ENCODE assay signal across 8 cellular contexts in the genomic region with DNA sequence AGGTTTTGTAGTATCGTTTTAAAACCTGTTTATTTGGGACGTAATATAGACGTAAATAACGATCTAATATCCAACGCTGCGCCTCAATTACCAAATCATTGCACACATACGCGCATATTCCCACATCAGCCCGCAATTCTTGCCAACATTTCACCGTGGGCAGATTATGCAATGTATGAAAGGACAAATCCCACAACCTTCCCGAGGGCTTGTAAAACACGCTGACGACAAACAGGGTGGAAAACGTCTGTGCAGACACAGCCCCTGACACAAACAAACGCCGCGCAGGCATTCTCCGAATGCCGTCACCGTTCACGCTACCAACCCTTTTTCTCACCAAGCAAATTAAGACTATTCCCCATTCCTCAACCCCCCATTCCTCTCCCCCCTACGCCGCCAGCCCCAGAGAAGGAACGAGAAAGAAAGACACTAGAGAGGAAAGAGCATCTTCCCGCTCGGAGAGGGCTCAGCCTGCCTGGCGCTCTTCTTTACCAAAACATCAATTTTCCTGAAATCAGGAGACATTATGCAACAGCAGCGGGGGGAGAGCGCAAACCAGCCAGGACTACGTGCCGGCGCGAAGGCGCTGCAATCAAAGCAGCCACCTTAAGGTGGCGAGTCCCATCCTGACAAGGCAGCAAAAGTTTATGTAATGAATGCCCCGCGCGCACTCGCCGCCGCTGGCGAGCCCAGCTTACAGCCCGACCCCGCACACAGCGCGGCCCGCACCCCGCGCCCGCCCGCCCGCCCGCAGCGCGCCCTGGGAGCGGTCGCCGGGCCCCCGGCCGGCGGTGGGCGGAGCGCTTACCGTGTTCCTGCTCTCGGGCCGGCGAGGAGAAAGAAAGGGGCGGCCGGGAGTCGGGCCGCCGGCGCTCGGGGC. TPM values are rescaled to one million over a fixed set of nuclear protein-coding genes. Genes with fewer than 3 reads are reported as not detected.
A peak's percentile ranks its signal among the peaks of the same experiment; 100 is the strongest.
DNase-seq lines count a peak whose midpoint lies in the region; ATAC-seq and TF ChIP-seq lines count a peak whose summit lies in the region.

No MANE protein-coding gene starts in this region.

- ATAC-seq in CD8-positive, alpha-beta T cell = peak; percentile 51
- ATAC-seq in GM19397 (IDR thresholded peaks at IDR 0.05; ENCODE audit: unreplicated experiment) (peak; percentile 28), HG03469 (IDR thresholded peaks at IDR 0.05; ENCODE audit: unreplicated experiment) (peak; percentile 31), RWPE2 (ENCODE audit: low read depth) (peak; percentile 17; the same call in 2 of the 3 replicates), omental fat pad (ENCODE audit: low FRiP score) (peak; percentile 3)

- CTCF ChIA-PET in CD8-positive, alpha-beta T cell (lab: Charles Lee) = interaction anchor here (1.2 to 6.7 kb wide), 3 partner anchors 62 to 508 kb away, joined by 3 to 85 read pairs (median 9); partner anchors contain the start of gene AUH

- peaks cover 3% of the 10 kb centered on the region for H3K36me3 Mint-ChIP-seq in CD8-positive, alpha-beta T cell
- no peaks in the 10 kb centered on the region for H3K36me3 Mint-ChIP-seq in activated naive CD8-positive, alpha-beta T cell

- H3K27me3 ChIP-seq in CD8-positive, alpha-beta T cell (ENCODE audit: insufficient read depth, low read length) = peaks cover 15% of the 10 kb centered on the region
- H3K27me3 ChIP-seq in RWPE2 (ENCODE audit: insufficient read depth, poor library complexity, severe bottlenecking) (no peaks in the 10 kb centered on the region), vagina (no peaks in the 10 kb centered on the region)

- POLR2A ChIA-PET in CD8-positive, alpha-beta T cell (lab: Charles Lee) = interaction anchor here (0.6 to 2.5 kb wide), 2 partner anchors 17 to 62 kb away, joined by 3 to 19 read pairs; partner anchors contain the start of gene AUH

- H3K36me3 ChIP-seq in CD8-positive, alpha-beta T cell (ENCODE audit: insufficient read depth, low read length) = no peaks in the 10 kb centered on the region
- H3K36me3 ChIP-seq in RWPE2 (ENCODE audit: low read depth) (no peaks in the 10 kb centered on the region), vagina (no peaks in the 10 kb centered on the region)

- TF ChIP-seq POLR2A in vagina (IDR thresholded peaks at IDR 0.05) = peak in 1 of 2 donors; percentile 6

- no peak overlapping the region for H3K27ac ChIP-seq in CD8-positive, alpha-beta T cell (ENCODE audit: low read depth, low read length)
- peak overlapping the region; percentile 83 for H3K27ac ChIP-seq in RWPE2 (ENCODE audit: poor library complexity, severe bottlenecking)
- H3K27ac ChIP-seq in vagina = peak overlapping the region; percentile 97

- peak; percentile 21 to 72 (median 49) for DNase-seq in CD8-positive, alpha-beta T cell
- DNase-seq in RWPE2 (ENCODE audit: low spot score) (no peak), glomerular visceral epithelial cell (ENCODE audit: extremely low spot score) (peak; percentile 72), omental fat pad (ENCODE audit: low spot score) (peak; percentile 45), vagina (ENCODE audit: extremely low spot score in 2 of 2) (peak in 1 of 2 donors; percentile 67)

- TF ChIP-seq CTCF in CD8-positive, alpha-beta T cell (IDR thresholded peaks at IDR 0.05) = no peak
- TF ChIP-seq CTCF in RWPE2 (IDR thresholded peaks at IDR 0.05; ENCODE audit: poor library complexity, severe bottlenecking) = no peak
- no peak for TF ChIP-seq CTCF in omental fat pad (IDR thresholded peaks at IDR 0.05)
- TF ChIP-seq CTCF in vagina (IDR thresholded peaks at IDR 0.05) = no peak

- no peaks in the 10 kb centered on the region for H3K9me3 ChIP-seq in CD8-positive, alpha-beta T cell (ENCODE audit: low read length)
- no peaks in the 10 kb centered on the region for H3K9me3 ChIP-seq in RWPE2 (ENCODE audit: severe bottlenecking)
- no peaks in the 10 kb centered on the region for H3K9me3 ChIP-seq in vagina

- peak overlapping the region; percentile 94 for H3K4me3 Mint-ChIP-seq in CD8-positive, alpha-beta T cell
- H3K4me3 Mint-ChIP-seq in activated naive CD8-positive, alpha-beta T cell = peak overlapping the region; percentile 99

- H3K9me3 Mint-ChIP-seq in CD8-positive, alpha-beta T cell = no peaks in the 10 kb centered on the region
- no peaks in the 10 kb centered on the region for H3K9me3 Mint-ChIP-seq in activated naive CD8-positive, alpha-beta T cell (ENCODE audit: low read depth)

- H3K27me3 Mint-ChIP-seq in CD8-positive, alpha-beta T cell (ENCODE audit: low read depth) = peaks cover 27% of the 10 kb centered on the region
- peaks cover 11% of the 10 kb centered on the region for H3K27me3 Mint-ChIP-seq in activated naive CD8-positive, alpha-beta T cell

- peaks cover 44% of the 10 kb centered on the region for H3K4me1 Mint-ChIP-seq in CD8-positive, alpha-beta T cell (ENCODE audit: low read depth)
- peaks cover 64% of the 10 kb centered on the region for H3K4me1 Mint-ChIP-seq in activated naive CD8-positive, alpha-beta T cell (ENCODE audit: low read depth)

- H3K4me3 ChIP-seq in CD8-positive, alpha-beta T cell (ENCODE audit: low read depth, low read length) = peak overlapping the region; percentile 28
- H3K4me3 ChIP-seq in RWPE2 (ENCODE audit: severe bottlenecking) (peak overlapping the region; percentile 57), vagina (peak overlapping the region; percentile 62 to 72)

- H3K4me1 ChIP-seq in CD8-positive, alpha-beta T cell (ENCODE audit: insufficient read depth, low read length) = peaks cover 38% of the 10 kb centered on the region
- H3K4me1 ChIP-seq in RWPE2 (ENCODE audit: insufficient read depth, poor library complexity, severe bottlenecking) (peaks cover 24% of the 10 kb centered on the region), vagina (peaks cover 50% of the 10 kb centered on the region)

- peak overlapping the region; percentile 82 for H3K27ac Mint-ChIP-seq in CD8-positive, alpha-beta T cell
- peak overlapping the region; percentile 94 for H3K27ac Mint-ChIP-seq in activated naive CD8-positive, alpha-beta T cell

- intact Hi-C loops in CD8-positive, alpha-beta T cell (cut with DNase I, micrococcal nuclease) = loop anchor here (1.0 to 10.0 kb wide), 10 partner anchors 62 to 1818 kb away; partner anchors contain the start of genes AUH (in 2 of the 2), SPTLC1 (in 2 of the 2) and GADD45G (in 1 of the 2)
- intact Hi-C loops in vagina (cut with DNase I) = loop anchor here (5.0 kb wide), 1 partner anchor 121 kb away; no protein-coding TSS in a partner anchor

RNA-seq across cellular contexts. Expression of gene NFIL3, which starts 0.6 kb away (rescaled TPM):
- 10 to 100 TPM; 42.9 to 43.1 TPM for total RNA-seq in CD8-positive, alpha-beta T cell
- total RNA-seq in omental fat pad = 100 to 1,000 TPM in 2 of 4 donors, 10 to 100 TPM in 2; 51.9 to 247 (median 111) TPM
- 132 TPM for total RNA-seq in vagina
